Comparison of ENCODE assay signal across 8 cellular contexts in the genomic region with DNA sequence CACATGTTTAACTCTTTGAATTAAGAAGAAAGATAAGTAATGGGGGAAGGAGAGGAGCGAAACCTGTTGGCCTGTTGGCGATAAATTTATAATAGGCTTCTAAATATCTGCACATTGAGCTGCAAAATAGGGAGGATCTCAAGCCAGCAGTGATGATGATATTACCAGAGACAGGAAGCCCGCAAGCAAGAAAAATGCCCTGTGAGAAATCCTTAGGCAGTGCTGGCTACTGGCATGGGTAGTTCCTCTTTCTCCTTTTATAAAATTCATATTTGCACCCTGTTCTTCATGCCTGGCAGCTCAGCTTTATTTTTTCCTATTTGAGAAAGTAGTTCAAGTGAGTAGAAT. TPM values are rescaled to one million over a fixed set of nuclear protein-coding genes. Genes with fewer than 3 reads are reported as not detected.
DNase-seq lines count a peak whose midpoint lies in the region; ATAC-seq and TF ChIP-seq lines count a peak whose summit lies in the region.

No MANE protein-coding gene starts in this region.

- no peak for TF ChIP-seq POLR2A in heart left ventricle (IDR thresholded peaks at IDR 0.05)

- intact Hi-C loops in heart left ventricle (cut with DNase I), result loop anchor here in 8 of 10 donors (5.0 to 10.0 kb wide), 7 partner anchors 80 to 188 kb away; a partner anchor contains a TSS
- intact Hi-C loops in left ventricle myocardium superior (cut with micrococcal nuclease), result no loop called here

- DNase-seq in heart left ventricle, result no peak
- DNase-seq in left ventricle myocardium superior, result no peak
- peak; percentile 21 for DNase-seq in SIG-M5 (lab: John Stamatoyannopoulos, UW)
- no peak for DNase-seq in natural killer cell treated with Interleukin-12 subunit alpha and Interleukin-12 subunit beta and Interleukin-15 and Interleukin-18, amount 100 ng/mL, for 72 hours (ENCODE audit: low spot score)

- H3K4me3 Mint-ChIP-seq in natural killer cell treated with Interleukin-12 subunit alpha and Interleukin-12 subunit beta and Interleukin-15 and Interleukin-18, amount 100 ng/mL, for 72 hours, result peak overlapping the region; percentile 84

- H3K36me3 Mint-ChIP-seq in natural killer cell treated with Interleukin-12 subunit alpha and Interleukin-12 subunit beta and Interleukin-15 and Interleukin-18, amount 100 ng/mL, for 72 hours, result peaks cover 6% of the 10 kb centered on the region

- H3K4me1 Mint-ChIP-seq in natural killer cell treated with Interleukin-12 subunit alpha and Interleukin-12 subunit beta and Interleukin-15 and Interleukin-18, amount 100 ng/mL, for 72 hours (ENCODE audit: low read depth in 2 of 2), result peaks cover 27 to 54% of the 10 kb centered on the region in 2 donors

- H3K27me3 Mint-ChIP-seq in natural killer cell treated with Interleukin-12 subunit alpha and Interleukin-12 subunit beta and Interleukin-15 and Interleukin-18, amount 100 ng/mL, for 72 hours, result no peaks in the 10 kb centered on the region

- peak overlapping the region; percentile 22 to 93 (median 75) for H3K4me3 ChIP-seq in heart left ventricle
- peak overlapping the region; percentile 77 for H3K4me3 ChIP-seq in ectodermal cell (ENCODE audit: insufficient read depth, low read depth, low read length)

- H3K27ac Mint-ChIP-seq in natural killer cell treated with Interleukin-12 subunit alpha and Interleukin-12 subunit beta and Interleukin-15 and Interleukin-18, amount 100 ng/mL, for 72 hours, result peak overlapping the region; percentile 75 to 92

- 7 to 16% (median 13%) methylated on average over 3 of the region's 3 CpGs for WGBS in heart left ventricle, 4 donors
- WGBS in ectodermal cell, 2 experiments, result 72 to 80% methylated on average over 3 of the region's 3 CpGs

- H3K4me1 ChIP-seq in heart left ventricle (peaks cover 8 to 54% (median 31%) of the 10 kb centered on the region in 12 donors), ectodermal cell (ENCODE audit: control insufficient read depth, insufficient read depth, low read length) (peaks cover 8% of the 10 kb centered on the region)

- no peaks in the 10 kb centered on the region for H3K9me3 Mint-ChIP-seq in natural killer cell treated with Interleukin-12 subunit alpha and Interleukin-12 subunit beta and Interleukin-15 and Interleukin-18, amount 100 ng/mL, for 72 hours

- ATAC-seq in heart left ventricle, result no peak
- ATAC-seq in left ventricle myocardium superior, result no peak
- ATAC-seq in natural killer cell treated with Interleukin-12 subunit alpha and Interleukin-12 subunit beta and Interleukin-15 and Interleukin-18, amount 100 ng/mL, for 72 hours, result no peak
- ATAC-seq in GM21737 (IDR thresholded peaks at IDR 0.05; ENCODE audit: unreplicated experiment), result no peak
- ATAC-seq in HG02938 (IDR thresholded peaks at IDR 0.05; ENCODE audit: unreplicated experiment), result no peak
- no peak for ATAC-seq in activated CD4-positive, CD25-positive, alpha-beta regulatory T cell treated with anti-CD3 and anti-CD28 coated beads, Interleukin-2, amount 50 U/mL, for 24 hours

- H3K27ac ChIP-seq in heart left ventricle, result peak overlapping the region; percentile 76 to 99 (median 93)
- no peak overlapping the region for H3K27ac ChIP-seq in ectodermal cell (ENCODE audit: insufficient read depth, low read depth, low read length, poor library complexity, severe bottlenecking)

- no peak for TF ChIP-seq CTCF in heart left ventricle (IDR thresholded peaks at IDR 0.05)

- no peaks in the 10 kb centered on the region for H3K27me3 ChIP-seq in heart left ventricle
- no peaks in the 10 kb centered on the region for H3K27me3 ChIP-seq in ectodermal cell (ENCODE audit: control insufficient read depth, insufficient read depth, low read length, poor library complexity, severe bottlenecking)

- H3K36me3 ChIP-seq in heart left ventricle, result no peaks in the 10 kb centered on the region
- no peaks in the 10 kb centered on the region for H3K36me3 ChIP-seq in ectodermal cell (ENCODE audit: control insufficient read depth, insufficient read depth, low read length)

- H3K9me3 ChIP-seq in heart left ventricle (no peaks in the 10 kb centered on the region), ectodermal cell (ENCODE audit: control insufficient read depth, low read length) (no peaks in the 10 kb centered on the region)

RNA-seq across cellular contexts. Expression of a gene that starts 0.9 kb away (rescaled TPM):
- 10 to 100 TPM; 13.2 to 29.2 (median 20.8) TPM for total RNA-seq in heart left ventricle
- 10 to 100 TPM in 1 of 2 donors, 1 to 10 TPM in 1; 5.1 to 35.4 TPM for polyA plus RNA-seq in heart left ventricle
- 20.1 TPM for total RNA-seq in left ventricle myocardium superior
- 20.9 TPM for polyA plus RNA-seq in ectodermal cell (2013, experiment 1 of 4)
- 19.2 TPM for polyA plus RNA-seq in ectodermal cell (2013, experiment 2 of 4)
- 17.0 TPM for polyA plus RNA-seq in ectodermal cell (2013, experiment 3 of 4)
- polyA plus RNA-seq in ectodermal cell (2013, experiment 4 of 4), result 18.2 TPM
- total RNA-seq in natural killer cell treated with Interleukin-12 subunit alpha and Interleukin-12 subunit beta and Interleukin-15 and Interleukin-18, amount 100 ng/mL, for 72 hours, result 10 to 100 TPM; 51.4 to 78.6 TPM
